In the genomic region with DNA sequence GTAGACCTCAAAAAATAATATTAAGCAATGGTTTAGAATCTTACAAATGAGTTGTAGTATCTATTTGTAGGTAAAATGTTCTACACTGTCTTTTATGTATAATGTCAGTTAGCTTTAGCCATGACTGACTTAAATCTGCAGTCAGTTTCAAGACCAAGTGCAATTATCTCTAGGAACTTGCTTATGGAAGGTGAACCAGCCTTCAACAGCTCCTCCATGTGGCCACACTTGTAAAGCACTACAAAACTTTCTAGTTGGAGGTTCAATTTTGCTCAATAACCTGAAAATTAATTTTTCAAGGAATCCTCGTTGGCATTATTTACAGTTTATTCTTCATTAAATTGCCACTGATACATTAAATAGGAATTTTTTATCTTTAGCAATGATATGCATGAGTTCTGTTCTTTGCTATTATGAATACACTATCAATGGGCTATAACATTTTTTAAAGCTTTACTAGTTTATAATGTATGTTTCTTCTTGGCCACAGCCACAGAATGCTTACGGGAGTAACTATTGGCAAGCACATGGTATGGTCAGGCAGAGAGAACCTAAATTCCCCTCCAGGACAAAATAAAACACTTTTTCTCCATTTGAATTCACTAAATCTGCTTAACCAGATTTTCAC, we compare ENCODE assay signal across 1 cellular context.
TF ChIP-seq lines count a peak whose summit lies in the region.

No MANE protein-coding gene starts in this region.

TF ChIP-seq in GM23338, 12 proteins besides CTCF, POLR2A, EP300 and RAD21 (continued from another document):
- TF ChIP-seq, protein P1, sequence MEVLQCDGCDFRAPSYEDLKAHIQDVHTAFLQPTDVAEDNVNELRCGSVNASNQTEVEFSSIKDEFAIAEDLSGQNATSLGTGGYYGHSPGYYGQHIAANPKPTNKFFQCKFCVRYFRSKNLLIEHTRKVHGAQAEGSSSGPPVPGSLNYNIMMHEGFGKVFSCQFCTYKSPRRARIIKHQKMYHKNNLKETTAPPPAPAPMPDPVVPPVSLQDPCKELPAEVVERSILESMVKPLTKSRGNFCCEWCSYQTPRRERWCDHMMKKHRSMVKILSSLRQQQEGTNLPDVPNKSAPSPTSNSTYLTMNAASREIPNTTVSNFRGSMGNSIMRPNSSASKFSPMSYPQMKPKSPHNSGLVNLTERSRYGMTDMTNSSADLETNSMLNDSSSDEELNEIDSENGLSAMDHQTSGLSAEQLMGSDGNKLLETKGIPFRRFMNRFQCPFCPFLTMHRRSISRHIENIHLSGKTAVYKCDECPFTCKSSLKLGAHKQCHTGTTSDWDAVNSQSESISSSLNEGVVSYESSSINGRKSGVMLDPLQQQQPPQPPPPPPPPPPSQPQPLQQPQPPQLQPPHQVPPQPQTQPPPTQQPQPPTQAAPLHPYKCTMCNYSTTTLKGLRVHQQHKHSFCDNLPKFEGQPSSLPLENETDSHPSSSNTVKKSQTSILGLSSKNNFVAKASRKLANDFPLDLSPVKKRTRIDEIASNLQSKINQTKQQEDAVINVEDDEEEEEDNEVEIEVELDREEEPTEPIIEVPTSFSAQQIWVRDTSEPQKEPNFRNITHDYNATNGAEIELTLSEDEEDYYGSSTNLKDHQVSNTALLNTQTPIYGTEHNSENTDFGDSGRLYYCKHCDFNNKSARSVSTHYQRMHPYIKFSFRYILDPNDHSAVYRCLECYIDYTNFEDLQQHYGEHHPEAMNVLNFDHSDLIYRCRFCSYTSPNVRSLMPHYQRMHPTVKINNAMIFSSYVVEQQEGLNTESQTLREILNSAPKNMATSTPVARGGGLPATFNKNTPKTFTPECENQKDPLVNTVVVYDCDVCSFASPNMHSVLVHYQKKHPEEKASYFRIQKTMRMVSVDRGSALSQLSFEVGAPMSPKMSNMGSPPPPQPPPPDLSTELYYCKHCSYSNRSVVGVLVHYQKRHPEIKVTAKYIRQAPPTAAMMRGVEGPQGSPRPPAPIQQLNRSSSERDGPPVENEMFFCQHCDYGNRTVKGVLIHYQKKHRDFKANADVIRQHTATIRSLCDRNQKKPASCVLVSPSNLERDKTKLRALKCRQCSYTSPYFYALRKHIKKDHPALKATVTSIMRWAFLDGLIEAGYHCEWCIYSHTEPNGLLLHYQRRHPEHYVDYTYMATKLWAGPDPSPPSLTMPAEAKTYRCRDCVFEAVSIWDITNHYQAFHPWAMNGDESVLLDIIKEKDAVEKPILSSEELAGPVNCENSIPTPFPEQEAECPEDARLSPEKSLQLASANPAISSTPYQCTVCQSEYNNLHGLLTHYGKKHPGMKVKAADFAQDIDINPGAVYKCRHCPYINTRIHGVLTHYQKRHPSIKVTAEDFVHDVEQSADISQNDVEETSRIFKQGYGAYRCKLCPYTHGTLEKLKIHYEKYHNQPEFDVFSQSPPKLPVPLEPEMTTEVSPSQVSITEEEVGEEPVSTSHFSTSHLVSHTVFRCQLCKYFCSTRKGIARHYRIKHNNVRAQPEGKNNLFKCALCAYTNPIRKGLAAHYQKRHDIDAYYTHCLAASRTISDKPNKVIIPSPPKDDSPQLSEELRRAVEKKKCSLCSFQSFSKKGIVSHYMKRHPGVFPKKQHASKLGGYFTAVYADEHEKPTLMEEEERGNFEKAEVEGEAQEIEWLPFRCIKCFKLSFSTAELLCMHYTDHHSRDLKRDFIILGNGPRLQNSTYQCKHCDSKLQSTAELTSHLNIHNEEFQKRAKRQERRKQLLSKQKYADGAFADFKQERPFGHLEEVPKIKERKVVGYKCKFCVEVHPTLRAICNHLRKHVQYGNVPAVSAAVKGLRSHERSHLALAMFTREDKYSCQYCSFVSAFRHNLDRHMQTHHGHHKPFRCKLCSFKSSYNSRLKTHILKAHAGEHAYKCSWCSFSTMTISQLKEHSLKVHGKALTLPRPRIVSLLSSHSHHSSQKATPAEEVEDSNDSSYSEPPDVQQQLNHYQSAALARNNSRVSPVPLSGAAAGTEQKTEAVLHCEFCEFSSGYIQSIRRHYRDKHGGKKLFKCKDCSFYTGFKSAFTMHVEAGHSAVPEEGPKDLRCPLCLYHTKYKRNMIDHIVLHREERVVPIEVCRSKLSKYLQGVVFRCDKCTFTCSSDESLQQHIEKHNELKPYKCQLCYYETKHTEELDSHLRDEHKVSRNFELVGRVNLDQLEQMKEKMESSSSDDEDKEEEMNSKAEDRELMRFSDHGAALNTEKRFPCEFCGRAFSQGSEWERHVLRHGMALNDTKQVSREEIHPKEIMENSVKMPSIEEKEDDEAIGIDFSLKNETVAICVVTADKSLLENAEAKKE (CRISPR knock-in tag; IDR thresholded peaks at IDR 0.05), result no peak
- no peak for TF ChIP-seq CREB1 (CRISPR knock-in tag; IDR thresholded peaks at IDR 0.05; ENCODE audit: low read depth)
